8 cellular contexts compared by ENCODE assay signal in genomic region chr1:248807067-248807737, GRCh38.
A peak's percentile ranks its signal among the peaks of the same experiment; 100 is the strongest.
DNase-seq lines count a peak whose midpoint lies in the region; ATAC-seq and TF ChIP-seq lines count a peak whose summit lies in the region.

No MANE protein-coding gene starts in this region.

- peaks cover 7% of the 10 kb centered on the region; the same call in 1 of the 2 replicates for H4K20me1 ChIP-seq in DND-41 (ENCODE audit: insufficient read depth, low read length)

- no peak overlapping the region for H3K9ac ChIP-seq in DND-41 (ENCODE audit: low read depth, low read length)

- DNase-seq in DND-41, result peak; percentile 57
- DNase-seq in astrocyte of the hippocampus (ENCODE audit: low read depth, low spot score), result peak; percentile 49
- peak; percentile 78 for DNase-seq in iPS-NIHi7 (ENCODE audit: extremely low spot score)
- DNase-seq in stimulated activated CD4-positive, alpha-beta T cell treated with anti-CD3 and anti-CD28 coated beads, Interleukin-1b, Interleukin-23, amount 100 ng/mL, for 48 hours, result peak; percentile 53
- no peak for DNase-seq in NCI-H524 treated with DMSO at 0.1 percent for 48 hours (lab: John Stamatoyannopoulos, UW)

- peak; percentile 86 for ATAC-seq in DND-41 (ENCODE audit: insufficient read depth, low read depth)
- ATAC-seq in GM19468 (IDR thresholded peaks at IDR 0.05; ENCODE audit: extremely low read depth, unreplicated experiment), result peak; percentile 30
- peak; percentile 34 for ATAC-seq in HG03575 (IDR thresholded peaks at IDR 0.05; ENCODE audit: extremely low read depth, insufficient number of reproducible peaks, low FRiP score, unreplicated experiment)
- peak; percentile 88 for ATAC-seq in SK-N-SH treated with all-trans-retinoic acid at 6 μM for 48 hours

- H2AFZ ChIP-seq in DND-41 (ENCODE audit: low read depth, low read length), result no peak overlapping the region

- H3K79me2 ChIP-seq in DND-41 (ENCODE audit: insufficient read depth, low read length), result no peaks in the 10 kb centered on the region

- H3K4me2 ChIP-seq in DND-41 (ENCODE audit: insufficient read depth, low read length), result no peak overlapping the region

- no peak overlapping the region for H3K27ac ChIP-seq in DND-41 (ENCODE audit: low read length)

- no peaks in the 10 kb centered on the region for H3K4me1 ChIP-seq in DND-41 (ENCODE audit: insufficient read depth, low read length)

- no peak overlapping the region for H3K4me3 ChIP-seq in DND-41 (ENCODE audit: low read depth in 1 of 2, low read length in 2 of 2)

- peaks cover 15% of the 10 kb centered on the region for H3K36me3 ChIP-seq in DND-41 (ENCODE audit: insufficient read depth, low read length)

- no peaks in the 10 kb centered on the region for H3K27me3 ChIP-seq in DND-41 (ENCODE audit: insufficient read depth, low read length, poor library complexity)

- peak; percentile 89 for TF ChIP-seq CTCF in DND-41 (IDR thresholded peaks at IDR 0.05; ENCODE audit: borderline replicate concordance, extremely low read depth, low read length, poor library complexity, severe bottlenecking)

- no peaks in the 10 kb centered on the region for H3K9me3 ChIP-seq in DND-41 (ENCODE audit: insufficient read depth, low read length, severe bottlenecking)

TF ChIP-seq in SK-N-SH treated with all-trans-retinoic acid at 6 μM for 48 hours, 23 proteins besides CTCF, POLR2A, EP300 and RAD21:
- no peak for TF ChIP-seq ZC3H10 (CRISPR knock-in tag; IDR thresholded peaks at IDR 0.05)
- no peak for TF ChIP-seq GLIS3 (CRISPR knock-in tag; IDR thresholded peaks at IDR 0.05)
- TF ChIP-seq ARNTL (CRISPR knock-in tag; IDR thresholded peaks at IDR 0.05; ENCODE audit: borderline replicate concordance, low read depth), result no peak
- TF ChIP-seq TOX (CRISPR knock-in tag; IDR thresholded peaks at IDR 0.05; ENCODE audit: borderline replicate concordance), result no peak
- peak; percentile 51; the same call in 1 of the 2 replicates for TF ChIP-seq POU6F1 (CRISPR knock-in tag; IDR thresholded peaks at IDR 0.05; ENCODE audit: borderline replicate concordance, low read depth)

Comparison
In these comparisons a context has a peak if more than half of its experiments do, and no peak if none do; other contexts are left out.
1. ATAC-seq: peak in every context shown above with its lines; median percentile 88 in SK-N-SH treated with all-trans-retinoic acid at 6 μM for 48 hours; 86 in DND-41; 34 in HG03575; 30 in GM19468.